In genomic region chr21:37551406-37552355, GRCh38 we compare ENCODE assay signal across 1 cellular context.
A peak's percentile ranks its signal among the peaks of the same experiment; 100 is the strongest.
TF ChIP-seq lines count a peak whose summit lies in the region.

No MANE protein-coding gene starts in this region.

TF ChIP-seq in HepG2, 621 proteins besides CTCF, POLR2A, EP300 and RAD21 (continued from another document and continues in another):
- no peak for TF ChIP-seq KLF16 (CRISPR knock-in tag; IDR thresholded peaks at IDR 0.05)
- no peak for TF ChIP-seq REXO4 (CRISPR knock-in tag; IDR thresholded peaks at IDR 0.05; ENCODE audit: borderline replicate concordance)
- no peak for TF ChIP-seq ZNF501 (CRISPR knock-in tag; IDR thresholded peaks at IDR 0.05)
- TF ChIP-seq MXD1 (CRISPR knock-in tag; IDR thresholded peaks at IDR 0.05), result no peak
- peak; percentile 32 for TF ChIP-seq SRSF1 (optimal IDR thresholded peaks at IDR 0.05; ENCODE audit: low read depth, low read length)
- peak; percentile 57 for TF ChIP-seq SAP130 (CRISPR knock-in tag; IDR thresholded peaks at IDR 0.05; ENCODE audit: low read depth)
- no peak for TF ChIP-seq MBD4 (IDR thresholded peaks at IDR 0.05; ENCODE audit: borderline replicate concordance, low read length)
- no peak for TF ChIP-seq ZNF670 (CRISPR knock-in tag; IDR thresholded peaks at IDR 0.05; ENCODE audit: borderline replicate concordance)
- TF ChIP-seq HBP1 (CRISPR knock-in tag; IDR thresholded peaks at IDR 0.05; ENCODE audit: low read depth), result no peak
- 0 out of 2 replicates have a peak, but pooled peaks have one; percentile 23 for TF ChIP-seq ELF3 (CRISPR knock-in tag; IDR thresholded peaks at IDR 0.05)
- no peak for TF ChIP-seq YEATS2 (CRISPR knock-in tag; IDR thresholded peaks at IDR 0.05; ENCODE audit: borderline replicate concordance)
- TF ChIP-seq GLI4 (CRISPR knock-in tag; IDR thresholded peaks at IDR 0.05; ENCODE audit: borderline replicate concordance), result no peak
- no peak for TF ChIP-seq ZFP36L1 (CRISPR knock-in tag; IDR thresholded peaks at IDR 0.05)
- TF ChIP-seq ZNF558 (CRISPR knock-in tag; IDR thresholded peaks at IDR 0.05; ENCODE audit: borderline replicate concordance), result 0 out of 2 replicates have a peak, but pooled peaks have one; percentile 61
- TF ChIP-seq HOXD1 (CRISPR knock-in tag; IDR thresholded peaks at IDR 0.05), result no peak
- TF ChIP-seq ZNF879 (CRISPR knock-in tag; IDR thresholded peaks at IDR 0.05), result no peak
- 0 out of 2 replicates have a peak, but pooled peaks have one; percentile 33 for TF ChIP-seq ZBTB43 (CRISPR knock-in tag; conservative IDR thresholded peaks at IDR 0.05)
- no peak for TF ChIP-seq MAF1 (CRISPR knock-in tag; IDR thresholded peaks at IDR 0.05; ENCODE audit: borderline replicate concordance)
- no peak for TF ChIP-seq ISL2 (CRISPR knock-in tag; IDR thresholded peaks at IDR 0.05)
- no peak for TF ChIP-seq MYPOP (CRISPR knock-in tag; IDR thresholded peaks at IDR 0.05)
- no peak for TF ChIP-seq ZNF644 (CRISPR knock-in tag; IDR thresholded peaks at IDR 0.05; ENCODE audit: low read depth)
- TF ChIP-seq ZNF563 (CRISPR knock-in tag; IDR thresholded peaks at IDR 0.05), result 0 out of 2 replicates have a peak, but pooled peaks have one; percentile 34
- no peak for TF ChIP-seq KDM3A (CRISPR knock-in tag; IDR thresholded peaks at IDR 0.05; ENCODE audit: low read depth)
- TF ChIP-seq TCF7 (IDR thresholded peaks at IDR 0.05; ENCODE audit: low read depth), result no peak
- TF ChIP-seq BCL3 (CRISPR knock-in tag; IDR thresholded peaks at IDR 0.05), result no peak
- no peak for TF ChIP-seq ZNF10 (CRISPR knock-in tag; IDR thresholded peaks at IDR 0.05; ENCODE audit: borderline replicate concordance, low read depth)
- no peak for TF ChIP-seq ZNF24 (IDR thresholded peaks at IDR 0.05)
- TF ChIP-seq PLRG1 (conservative IDR thresholded peaks at IDR 0.05), result no peak
- TF ChIP-seq ZNF260 (CRISPR knock-in tag; IDR thresholded peaks at IDR 0.05; ENCODE audit: borderline replicate concordance, low read depth), result no peak
- peak; percentile 81 for TF ChIP-seq ZBTB7B (CRISPR knock-in tag; IDR thresholded peaks at IDR 0.05)
- no peak for TF ChIP-seq HNRNPLL (IDR thresholded peaks at IDR 0.05; ENCODE audit: low read depth, low read length, poor library complexity, severe bottlenecking)
- TF ChIP-seq SKIL (CRISPR knock-in tag; IDR thresholded peaks at IDR 0.05; ENCODE audit: borderline replicate concordance), result no peak
- TF ChIP-seq PAXIP1 (CRISPR knock-in tag; conservative IDR thresholded peaks at IDR 0.05), result peak; percentile 42
- no peak for TF ChIP-seq TRAFD1 (CRISPR knock-in tag; IDR thresholded peaks at IDR 0.05; ENCODE audit: borderline replicate concordance)
- peak; percentile 29; the same call in 1 of the 2 replicates for TF ChIP-seq PHF20 (CRISPR knock-in tag; IDR thresholded peaks at IDR 0.05)
- no peak for TF ChIP-seq TBX2 (CRISPR knock-in tag; IDR thresholded peaks at IDR 0.05; ENCODE audit: borderline replicate concordance)
- TF ChIP-seq NFAT5 (CRISPR knock-in tag; IDR thresholded peaks at IDR 0.05), result no peak
- no peak for TF ChIP-seq ZNF564 (CRISPR knock-in tag; IDR thresholded peaks at IDR 0.05)
- TF ChIP-seq POLR2AphosphoS2 (IDR thresholded peaks at IDR 0.05; ENCODE audit: low read depth, low read length), result no peak
- no peak; the same call in 1 of the 2 replicates for TF ChIP-seq ZMYM4 (CRISPR knock-in tag; IDR thresholded peaks at IDR 0.05)
- peak; percentile 44; the same call in 1 of the 2 replicates for TF ChIP-seq ZNF800 (CRISPR knock-in tag; IDR thresholded peaks at IDR 0.05)
- TF ChIP-seq ZBTB20 (CRISPR knock-in tag; IDR thresholded peaks at IDR 0.05; ENCODE audit: borderline replicate concordance, low read depth), result no peak
- TF ChIP-seq SALL1 (CRISPR knock-in tag; IDR thresholded peaks at IDR 0.05), result peak; percentile 37; the same call in 1 of the 2 replicates
- TF ChIP-seq ZNF296 (CRISPR knock-in tag; conservative IDR thresholded peaks at IDR 0.05), result peak; percentile 56; the same call in 1 of the 2 replicates
